15 cellular contexts compared by ENCODE assay signal in genomic region chr2:197281421-197281820, GRCh38. TPM values are rescaled to one million over a fixed set of nuclear protein-coding genes. Genes with fewer than 3 reads are reported as not detected.
DNase-seq lines count a peak whose midpoint lies in the region; ATAC-seq and TF ChIP-seq lines count a peak whose summit lies in the region.
"Had no signal": no experiment of that assay in that cellular context is flagged by ENCODE, and none has a peak within 500 bp of the region (broad histone marks: within the 10 kb centered on the region; RNA-seq: fewer than 3 reads in every experiment).

No MANE protein-coding gene starts in this region.

- POLR2A ChIA-PET in activated CD4-positive, alpha-beta T cell treated with anti-CD3 and anti-CD28 coated beads for 36 hours (lab: Charles Lee), result interaction anchor here (0.7 kb wide), 1 partner anchor 43 kb away, joined by 9 read pairs; no protein-coding TSS in a partner anchor

- no peak overlapping the region for H3K9ac ChIP-seq in Karpas-422 (ENCODE audit: low read length)

- H3K27me3 ChIP-seq in Karpas-422 (ENCODE audit: low read length), result no peaks in the 10 kb centered on the region
- no peaks in the 10 kb centered on the region for H3K27me3 ChIP-seq in tibial nerve
- no peaks in the 10 kb centered on the region for H3K27me3 ChIP-seq in right atrium auricular region
- H3K27me3 ChIP-seq: cardiac muscle cell had no signal

- H3K4me1 ChIP-seq in Karpas-422 (ENCODE audit: low read length) (peaks cover 48% of the 10 kb centered on the region), tibial nerve (peaks cover 0 to 54% (median 19%) of the 10 kb centered on the region in 4 donors), right atrium auricular region (peaks cover 0 to 16% of the 10 kb centered on the region in 2 donors)

- H3K36me3 ChIP-seq in Karpas-422 (ENCODE audit: insufficient read depth, low read length) (no peaks in the 10 kb centered on the region), tibial nerve (no peaks in the 10 kb centered on the region), right atrium auricular region (no peaks in the 10 kb centered on the region)
- H3K36me3 ChIP-seq: cardiac muscle cell had no signal

- H3K9me3 Mint-ChIP-seq in activated CD4-positive, alpha-beta T cell treated with anti-CD3 and anti-CD28 coated beads for 36 hours (ENCODE audit: low read depth), result no peaks in the 10 kb centered on the region
- no peaks in the 10 kb centered on the region for H3K9me3 Mint-ChIP-seq in activated T-helper 17 cell treated with anti-CD3 and anti-CD28 coated beads, Interleukin-2, amount 50 U/mL, for 72 hours
- no peaks in the 10 kb centered on the region for H3K9me3 Mint-ChIP-seq in natural killer cell
- H3K9me3 Mint-ChIP-seq: T-helper 1 cell treated with Interleukin-12 subunit alpha and Interleukin-12 subunit beta and Interleukin-4 antibody, amounts not matched to agents 30 μg/mL and 1 μg/mL, for 36 hours had no signal

- peaks cover 85% of the 10 kb centered on the region for H3K4me1 Mint-ChIP-seq in activated CD4-positive, alpha-beta T cell treated with anti-CD3 and anti-CD28 coated beads for 36 hours
- peaks cover 70% of the 10 kb centered on the region for H3K4me1 Mint-ChIP-seq in activated T-helper 17 cell treated with anti-CD3 and anti-CD28 coated beads, Interleukin-2, amount 50 U/mL, for 72 hours
- H3K4me1 Mint-ChIP-seq in natural killer cell, result peaks cover 88 to 89% of the 10 kb centered on the region in 2 donors

- ATAC-seq in activated CD4-positive, alpha-beta T cell treated with anti-CD3 and anti-CD28 coated beads for 36 hours, result no peak
- ATAC-seq in activated T-helper 17 cell treated with anti-CD3 and anti-CD28 coated beads, Interleukin-2, amount 50 U/mL, for 72 hours (replicated peaks), result no peak
- ATAC-seq in natural killer cell, result no peak

- peaks cover 37% of the 10 kb centered on the region for H3K36me3 Mint-ChIP-seq in activated CD4-positive, alpha-beta T cell treated with anti-CD3 and anti-CD28 coated beads for 36 hours (ENCODE audit: low read depth)
- H3K36me3 Mint-ChIP-seq in activated T-helper 17 cell treated with anti-CD3 and anti-CD28 coated beads, Interleukin-2, amount 50 U/mL, for 72 hours (ENCODE audit: low read depth), result peaks cover 62% of the 10 kb centered on the region
- no peaks in the 10 kb centered on the region for H3K36me3 Mint-ChIP-seq in natural killer cell

- intact Hi-C loops in activated CD4-positive, alpha-beta T cell treated with anti-CD3 and anti-CD28 coated beads for 36 hours (cut with DNase I, micrococcal nuclease), result no loop called here
- intact Hi-C loops in natural killer cell (cut with micrococcal nuclease), result no loop called here

- no peak overlapping the region for H3K4me3 Mint-ChIP-seq in activated CD4-positive, alpha-beta T cell treated with anti-CD3 and anti-CD28 coated beads for 36 hours
- peak overlapping the region; percentile 70 for H3K4me3 Mint-ChIP-seq in activated T-helper 17 cell treated with anti-CD3 and anti-CD28 coated beads, Interleukin-2, amount 50 U/mL, for 72 hours
- H3K4me3 Mint-ChIP-seq in natural killer cell, result peak overlapping the region; percentile 54
- H3K4me3 Mint-ChIP-seq: T-helper 1 cell treated with Interleukin-12 subunit alpha and Interleukin-12 subunit beta and Interleukin-4 antibody, amounts not matched to agents 30 μg/mL and 1 μg/mL, for 36 hours had no signal

- H3K9me3 ChIP-seq in Karpas-422 (ENCODE audit: low read length) (no peaks in the 10 kb centered on the region), tibial nerve (no peaks in the 10 kb centered on the region), right atrium auricular region (no peaks in the 10 kb centered on the region)

- H3K79me2 ChIP-seq in Karpas-422 (ENCODE audit: low read length), result peaks cover 99% of the 10 kb centered on the region

- peak overlapping the region; percentile 83 for H3K27ac Mint-ChIP-seq in activated CD4-positive, alpha-beta T cell treated with anti-CD3 and anti-CD28 coated beads for 36 hours
- peak overlapping the region; percentile 82 for H3K27ac Mint-ChIP-seq in activated T-helper 17 cell treated with anti-CD3 and anti-CD28 coated beads, Interleukin-2, amount 50 U/mL, for 72 hours
- H3K27ac Mint-ChIP-seq in natural killer cell, result peak overlapping the region; percentile 66 to 77
- H3K27ac Mint-ChIP-seq: T-helper 1 cell treated with Interleukin-12 subunit alpha and Interleukin-12 subunit beta and Interleukin-4 antibody, amounts not matched to agents 30 μg/mL and 1 μg/mL, for 36 hours had no signal

- 58 to 71% methylated on average over 2 of the region's 2 CpGs for WGBS in tibial nerve, 2 donors

- H4K20me1 ChIP-seq in Karpas-422 (ENCODE audit: insufficient read depth, low read depth, low read length), result no peaks in the 10 kb centered on the region

- CTCF ChIA-PET in activated CD4-positive, alpha-beta T cell treated with anti-CD3 and anti-CD28 coated beads for 36 hours (lab: Charles Lee), result interaction anchor here (0.7 to 2.2 kb wide), 5 partner anchors 13 to 249 kb away, joined by 3 to 8 read pairs (median 6); no protein-coding TSS in a partner anchor

- no peaks in the 10 kb centered on the region for H3K27me3 Mint-ChIP-seq in activated CD4-positive, alpha-beta T cell treated with anti-CD3 and anti-CD28 coated beads for 36 hours
- H3K27me3 Mint-ChIP-seq in activated T-helper 17 cell treated with anti-CD3 and anti-CD28 coated beads, Interleukin-2, amount 50 U/mL, for 72 hours, result no peaks in the 10 kb centered on the region
- H3K27me3 Mint-ChIP-seq in natural killer cell (ENCODE audit: low read depth in 2 of 2), result no peaks in the 10 kb centered on the region

- peak overlapping the region; percentile 11 for H3K4me2 ChIP-seq in Karpas-422 (ENCODE audit: low read depth, low read length, poor library complexity, severe bottlenecking)

- TF ChIP-seq CTCF in natural killer cell (IDR thresholded peaks at IDR 0.05) (no peak), tibial nerve (IDR thresholded peaks at IDR 0.05) (no peak), right atrium auricular region (IDR thresholded peaks at IDR 0.05) (no peak)

- H3K4me3 ChIP-seq in Karpas-422 (ENCODE audit: low read length) (no peak overlapping the region), tibial nerve (no peak overlapping the region), right atrium auricular region (no peak overlapping the region)
- H3K4me3 ChIP-seq: cardiac muscle cell had no signal

- H2AFZ ChIP-seq in Karpas-422 (ENCODE audit: low read length), result no peak overlapping the region

- H3K9me2 ChIP-seq in Karpas-422 (replicated peaks; ENCODE audit: insufficient read depth, low read length), result no peaks in the 10 kb centered on the region

- TF ChIP-seq EP300 in tibial nerve (IDR thresholded peaks at IDR 0.05), result no peak

- peak overlapping the region; percentile 68 for H3K27ac ChIP-seq in Karpas-422 (ENCODE audit: low read length)
- H3K27ac ChIP-seq in tibial nerve, result no peak overlapping the region
- H3K27ac ChIP-seq in right atrium auricular region, result no peak overlapping the region
- H3K27ac ChIP-seq: cardiac muscle cell had no signal

- no peak for DNase-seq in activated CD4-positive, alpha-beta T cell treated with anti-CD3 and anti-CD28 coated beads for 36 hours
- no peak for DNase-seq in activated CD4-positive, alpha-beta T cell treated with anti-CD3 and anti-CD28 coated beads, Interleukin-2, amount 50 U/mL, for 48 hours
- DNase-seq in Karpas-422, result peak; percentile 58
- no peak for DNase-seq in natural killer cell
- no peak for DNase-seq in tibial nerve (ENCODE audit: low spot score in 2 of 2)
- DNase-seq in right atrium auricular region (ENCODE audit: low spot score), result no peak
- DNase-seq in kidney glomerular epithelial cell (lab: John Stamatoyannopoulos, UW), result no peak
- DNase-seq: activated CD4-positive, alpha-beta T cell treated with anti-CD3 and anti-CD28 coated beads, Interleukin-2, amount 50 U/mL, for 1 hour; activated gamma-delta T cell treated with Interleukin-2 at 50 U/mL for 16 hours; NCI-H146; NCI-H510A; stimulated activated naive CD4-positive, alpha-beta T cell treated with Interleukin-2 at 50 U/mL for 16 hours had no signal

- TF ChIP-seq POLR2A in tibial nerve (IDR thresholded peaks at IDR 0.05), result no peak

RNA-seq across cellular contexts. Expression of gene ANKRD44, which starts 29.2 kb away (rescaled TPM):
- total RNA-seq in activated CD4-positive, alpha-beta T cell treated with anti-CD3 and anti-CD28 coated beads for 36 hours, result 100 to 1,000 TPM; 122 to 181 TPM
- total RNA-seq in Karpas-422 (2014; rRNA removed; shearing (Covaris generic); ENCODE audit: low replicate concordance), result 120 and 153 TPM in 2 replicates
- total RNA-seq in activated T-helper 17 cell treated with anti-CD3 and anti-CD28 coated beads, Interleukin-2, amount 50 U/mL, for 72 hours, result 100 to 1,000 TPM; 131 to 154 TPM
- total RNA-seq in natural killer cell (100 to 1,000 TPM; 252 to 376 (median 311) TPM), tibial nerve (10 to 100 TPM; 28.5 to 48.9 (median 41.5) TPM), right atrium auricular region (10 to 100 TPM in 1 of 2 donors, 1 to 10 TPM in 1; 7.0 to 10.1 TPM)
